Comparison of ENCODE assay signal across 9 cellular contexts in the genomic region with DNA sequence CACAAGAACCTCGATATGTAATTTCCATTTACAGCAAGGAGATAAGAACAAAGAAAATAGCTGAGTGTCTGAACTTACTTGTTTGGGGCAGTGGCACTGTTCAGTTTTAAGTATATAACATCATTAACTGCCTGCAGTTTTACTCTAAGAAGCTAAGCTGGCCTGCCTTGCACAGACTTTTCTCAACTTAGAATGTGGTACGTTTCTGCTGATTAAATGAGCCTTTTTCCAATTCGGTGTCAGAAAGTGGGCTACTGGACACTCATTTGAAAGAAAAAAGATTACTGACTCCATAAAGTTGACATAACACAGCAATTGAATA. TPM values are rescaled to one million over a fixed set of nuclear protein-coding genes. Genes with fewer than 3 reads are reported as not detected.
DNase-seq lines count a peak whose midpoint lies in the region; ATAC-seq and TF ChIP-seq lines count a peak whose summit lies in the region.
"Had no signal": no experiment of that assay in that cellular context is flagged by ENCODE, and none has a peak within 500 bp of the region (broad histone marks: within the 10 kb centered on the region; RNA-seq: fewer than 3 reads in every experiment).

No MANE protein-coding gene starts in this region.

- H3K9me3 Mint-ChIP-seq in activated naive CD4-positive, alpha-beta T cell treated with anti-CD3 and anti-CD28 coated beads, Interleukin-2, amount 10 ng/mL, durations not matched to agents 7 days and 5 days = no peaks in the 10 kb centered on the region
- H3K9me3 Mint-ChIP-seq: neural crest cell had no signal

- H3K9me3 ChIP-seq in left lung = no peaks in the 10 kb centered on the region
- H3K9me3 ChIP-seq in tibial artery = no peaks in the 10 kb centered on the region

- peaks cover 36% of the 10 kb centered on the region for H3K4me1 Mint-ChIP-seq in activated naive CD4-positive, alpha-beta T cell treated with anti-CD3 and anti-CD28 coated beads, Interleukin-2, amount 10 ng/mL, durations not matched to agents 7 days and 5 days

- peak overlapping the region; percentile 95 to 98 for H3K27ac ChIP-seq in left lung
- H3K27ac ChIP-seq in tibial artery = peak overlapping the region; percentile 84 to 97

- peak overlapping the region; percentile 98 for H3K27ac Mint-ChIP-seq in activated naive CD4-positive, alpha-beta T cell treated with anti-CD3 and anti-CD28 coated beads, Interleukin-2, amount 10 ng/mL, durations not matched to agents 7 days and 5 days

- H3K27me3 Mint-ChIP-seq in activated naive CD4-positive, alpha-beta T cell treated with anti-CD3 and anti-CD28 coated beads, Interleukin-2, amount 10 ng/mL, durations not matched to agents 7 days and 5 days = no peaks in the 10 kb centered on the region

- H3K27me3 ChIP-seq in left lung (no peaks in the 10 kb centered on the region), tibial artery (no peaks in the 10 kb centered on the region)

- peak overlapping the region; percentile 88 for H3K4me3 Mint-ChIP-seq in activated naive CD4-positive, alpha-beta T cell treated with anti-CD3 and anti-CD28 coated beads, Interleukin-2, amount 10 ng/mL, durations not matched to agents 7 days and 5 days
- H3K4me3 Mint-ChIP-seq: neural crest cell had no signal

- no peak for ATAC-seq in left lung

- no peaks in the 10 kb centered on the region for H3K36me3 ChIP-seq in left lung
- no peaks in the 10 kb centered on the region for H3K36me3 ChIP-seq in tibial artery

- in situ Hi-C loops in astrocyte of the cerebellum (cut with HindIII; ENCODE audit: low sequenced_read_pairs) = loop anchor here (5.0 to 25.0 kb wide), 2 partner anchors 82 to 258 kb away; no protein-coding TSS in a partner anchor

- peaks cover 22% of the 10 kb centered on the region for H3K36me3 Mint-ChIP-seq in activated naive CD4-positive, alpha-beta T cell treated with anti-CD3 and anti-CD28 coated beads, Interleukin-2, amount 10 ng/mL, durations not matched to agents 7 days and 5 days

- CTCF ChIA-PET in activated naive CD4-positive, alpha-beta T cell treated with anti-CD3 and anti-CD28 coated beads, Interleukin-2, amount 10 ng/mL, durations not matched to agents 7 days and 5 days (lab: Charles Lee) = interaction anchor here (0.6 to 4.9 kb wide), 4 partner anchors 30 to 267 kb away, joined by 3 to 30 read pairs (median 8); no protein-coding TSS in a partner anchor

- TF ChIP-seq CTCF in astrocyte of the cerebellum (IDR thresholded peaks at IDR 0.05; ENCODE audit: low read depth, low read length, missing control alignments) = no peak
- no peak for TF ChIP-seq CTCF in left lung (IDR thresholded peaks at IDR 0.05)
- TF ChIP-seq CTCF in tibial artery (IDR thresholded peaks at IDR 0.05) = no peak

- intact Hi-C loops in left lung (cut with DNase I) = no loop called here
- intact Hi-C loops in tibial artery (cut with DNase I; ENCODE audit: low total_unique reads) = no loop called here

- H3K4me1 ChIP-seq in left lung = peaks cover 96 to 100% of the 10 kb centered on the region in 2 donors
- H3K4me1 ChIP-seq in tibial artery = peaks cover 23 to 100% (median 95%) of the 10 kb centered on the region in 4 donors

- DNase-seq in activated naive CD4-positive, alpha-beta T cell treated with anti-CD3 and anti-CD28 coated beads, Interleukin-2, amount 10 ng/mL, durations not matched to agents 7 days and 5 days = no peak
- no peak for DNase-seq in activated naive CD4-positive, alpha-beta T cell treated with anti-CD3 and anti-CD28 coated beads, Interleukin-2, amount 50 U/mL, for 16 hours
- no peak for DNase-seq in astrocyte of the cerebellum (ENCODE audit: low read depth)
- DNase-seq in left lung = no peak
- no peak for DNase-seq in tibial artery
- no peak for DNase-seq in NCI-H2227 (lab: John Stamatoyannopoulos, UW; ENCODE audit: unreplicated experiment)
- DNase-seq in stimulated activated CD4-positive, alpha-beta T cell treated with anti-CD3 and anti-CD28 coated beads, Interleukin-12 subunit alpha, Interleukin-12 subunit beta, amount 100 ng/mL, for 4 hours = no peak
- no peak for DNase-seq in hepatic stellate cell (ENCODE audit: low spot score)

- H3K4me3 ChIP-seq in astrocyte of the cerebellum (ENCODE audit: low read depth, low read length) (peak overlapping the region; percentile 17), left lung (peak overlapping the region in 1 of 2 donors; percentile 26), tibial artery (no peak overlapping the region)

RNA-seq across cellular contexts. Expression of gene ZMYND8, which starts 2.1 kb away (rescaled TPM):
- total RNA-seq in left lung = 10 to 100 TPM; 38.9 to 39.8 TPM
